Comparison of ENCODE assay signal across 4 cellular contexts in genomic region chr13:18697851-18698250, GRCh38.
A peak's percentile ranks its signal among the peaks of the same experiment; 100 is the strongest.
DNase-seq lines count a peak whose midpoint lies in the region; ATAC-seq, FAIRE-seq and TF ChIP-seq lines count a peak whose summit lies in the region.
"Not testable (repeated sequence)": the region's sequence is repeated elsewhere in the genome, so short reads cannot be mapped to it uniquely, and the experiment has no call there.

No MANE protein-coding gene starts in this region.

- not testable (repeated sequence) for H3K9me3 ChIP-seq in right cardiac atrium (ENCODE audit: control insufficient read depth, low read length); kidney (ENCODE audit: control insufficient read depth in 1 of 2, low read length in 2 of 2); spleen

- H3K4me1 ChIP-seq in right cardiac atrium (ENCODE audit: control insufficient read depth, insufficient read depth, low read length); kidney (ENCODE audit: control insufficient read depth in 1 of 2, insufficient read depth in 1 of 2, low read depth in 1 of 2, low read length in 2 of 2); spleen: not testable (repeated sequence)

- FAIRE-seq in kidney (lab: Jason Lieb, UNC): not testable (repeated sequence)

- TF ChIP-seq CTCF in chondrocyte (IDR thresholded peaks at IDR 0.05); kidney (IDR thresholded peaks at IDR 0.05; ENCODE audit: borderline replicate concordance, extremely low read depth, insufficient read depth); spleen (IDR thresholded peaks at IDR 0.05 in 8 of 11, conservative IDR thresholded peaks at IDR 0.05 in 3 of 11): not testable (repeated sequence)

- H3K9ac ChIP-seq in kidney (ENCODE audit: low read length in 2 of 2): not testable (repeated sequence)

- H3K27ac Mint-ChIP-seq in chondrocyte (ENCODE audit: unreplicated experiment): not testable (repeated sequence)

- DNase-seq in chondrocyte (ENCODE audit: low spot score) (peak; percentile 82), right cardiac atrium (peak in 2 of 3 donors; percentile 36 to 42), kidney (peak; percentile 57), spleen (peak; percentile 54)

- H3K27me3 Mint-ChIP-seq in chondrocyte (ENCODE audit: low read depth): not testable (repeated sequence)

- H3K36me3 Mint-ChIP-seq in chondrocyte (ENCODE audit: low read depth): not testable (repeated sequence)

- not testable (repeated sequence) for H3K36me3 ChIP-seq in kidney (ENCODE audit: control insufficient read depth in 1 of 2, insufficient read depth in 2 of 2, low read length in 2 of 2); spleen

- not testable (repeated sequence) for H3K27me3 ChIP-seq in right cardiac atrium (ENCODE audit: control insufficient read depth, insufficient read depth); spleen (replicated peaks in 1 of 7)

- intact Hi-C loops in right cardiac atrium (cut with DNase I); kidney (cut with DNase I); spleen (cut with DNase I; ENCODE audit: low total_unique reads): not testable (repeated sequence)

- 68% methylated on average over 8 of the region's 8 CpGs for WGBS in right cardiac atrium
- WGBS in spleen, 5 donors: 72 to 93% (median 75%) methylated on average over 4 to 8 of the region's 8 CpGs

- not testable (repeated sequence) for H3K27ac ChIP-seq in right cardiac atrium (ENCODE audit: low read length); kidney (ENCODE audit: low read depth in 2 of 2, low read length in 2 of 2); spleen

- ATAC-seq in right cardiac atrium: not testable (repeated sequence)

- peaks cover 36% of the 10 kb centered on the region for H3K9me3 Mint-ChIP-seq in chondrocyte (ENCODE audit: low read depth)

- H3K4me3 ChIP-seq in right cardiac atrium (ENCODE audit: low read length); kidney (ENCODE audit: low read length in 2 of 2); spleen: not testable (repeated sequence)

- H3K4me1 Mint-ChIP-seq in chondrocyte (ENCODE audit: low read depth): not testable (repeated sequence)

- H3K4me3 Mint-ChIP-seq in chondrocyte (ENCODE audit: unreplicated experiment): not testable (repeated sequence)

- not testable (repeated sequence) for TF ChIP-seq POLR2A in spleen (IDR thresholded peaks at IDR 0.05)
